Comparison of ENCODE assay signal across 38 cellular contexts in the genomic region with DNA sequence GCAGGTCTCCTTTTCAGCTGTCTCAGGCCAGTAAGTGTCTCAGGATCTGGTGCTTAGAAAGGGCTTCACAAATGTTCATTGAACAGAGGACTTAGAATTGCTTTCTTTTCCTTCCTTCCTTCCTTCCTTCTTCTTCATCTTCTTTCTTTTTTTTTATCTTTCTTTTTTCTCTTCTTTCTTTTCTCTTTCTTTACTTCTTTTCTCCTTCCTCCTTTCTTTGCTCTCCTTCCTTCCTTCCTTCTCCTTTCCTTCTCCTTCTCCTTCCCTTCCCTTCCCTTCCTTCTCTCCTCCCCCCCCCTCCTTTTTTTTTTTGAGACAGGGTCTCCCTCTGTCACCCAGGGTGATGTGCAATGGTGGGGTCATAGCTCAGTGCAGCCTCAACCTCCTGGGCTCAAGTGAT. TPM values are rescaled to one million over a fixed set of nuclear protein-coding genes. Genes with fewer than 3 reads are reported as not detected.
"Had no signal": no experiment of that assay in that cellular context is flagged by ENCODE, and none has a peak within 500 bp of the region (broad histone marks: within the 10 kb centered on the region; RNA-seq: fewer than 3 reads in every experiment).

No MANE protein-coding gene starts in this region.

- H3K27me3 ChIP-seq: adrenal gland, body of pancreas, colonic mucosa had no signal

- FAIRE-seq: endometrium, endothelial cell of umbilical vein had no signal

- DNase-seq: activated CD4-positive, alpha-beta memory T cell treated with anti-CD3 and anti-CD28 coated beads, Interleukin-2, amount 10 ng/mL, durations not matched to agents 7 days and 5 days; activated CD4-positive, alpha-beta T cell treated with anti-CD3 and anti-CD28 coated beads for 36 hours; activated CD4-positive, alpha-beta T cell treated with anti-CD3 and anti-CD28 coated beads, Interleukin-2, amount 10 ng/mL, durations not matched to agents 7 days and 5 days; activated CD4-positive, alpha-beta T cell treated with anti-CD3 and anti-CD28 coated beads, Interleukin-2, amount 50 U/mL, for 4 hours; activated CD4-positive, CD25-positive, alpha-beta regulatory T cell; activated CD4-positive, CD25-positive, alpha-beta regulatory T cell treated with anti-CD3 and anti-CD28 coated beads, Interleukin-2, amount 50 U/mL, for 72 hours; activated CD8-positive, alpha-beta memory T cell treated with anti-CD3 and anti-CD28 coated beads, Interleukin-2, amount 50 U/mL, for 48 hours; activated effector memory CD4-positive, alpha-beta T cell treated with anti-CD3 and anti-CD28 coated beads, Interleukin-2, amount 50 U/mL, for 16 hours; activated naive CD4-positive, alpha-beta T cell treated with anti-CD3 and anti-CD28 coated beads for 36 hours; activated naive CD8-positive, alpha-beta T cell treated with anti-CD3 and anti-CD28 coated beads for 36 hours; activated naive CD8-positive, alpha-beta T cell treated with anti-CD3 and anti-CD28 coated beads, Interleukin-2, amount 50 U/mL, for 24 hours; activated T-cell treated with anti-CD3 and anti-CD28 coated beads for 4 hours; activated T-cell treated with anti-CD3 and anti-CD28 coated beads, Interleukin-2, amount 50 U/mL, for 4 hours; adrenal gland; amygdala; aorta; body of pancreas; caudate nucleus; colonic mucosa; effector CD8-positive, alpha-beta T cell; esophagus squamous epithelium; foreskin melanocyte; heart left ventricle; T-helper 1 cell; T-helper 17 cell; T1000 had no signal

- H3K36me3 ChIP-seq: adrenal gland, colonic mucosa, esophagus squamous epithelium, gastroesophageal sphincter, heart left ventricle had no signal

- ATAC-seq: activated CD4-positive, alpha-beta T cell treated with anti-CD3 and anti-CD28 coated beads for 36 hours; activated naive CD8-positive, alpha-beta T cell treated with anti-CD3 and anti-CD28 coated beads, Interleukin-2, amount 50 U/mL, for 24 hours; activated T-cell treated with anti-CD3 and anti-CD28 coated beads, Interleukin-2, amount 50 U/mL, for 4 hours; body of pancreas; gastroesophageal sphincter; heart left ventricle; T-helper 17 cell had no signal

- H3K36me3 Mint-ChIP-seq: activated naive CD4-positive, alpha-beta T cell treated with anti-CD3 and anti-CD28 coated beads, Interleukin-2, amount 50 U/mL, for 24 hours; activated naive CD8-positive, alpha-beta T cell treated with anti-CD3 and anti-CD28 coated beads for 36 hours had no signal

- H3K27ac ChIP-seq: adrenal gland, body of pancreas, colonic mucosa, epithelial cell of prostate, esophagus squamous epithelium, gastroesophageal sphincter, heart left ventricle had no signal

- H3K27me3 Mint-ChIP-seq: activated naive CD8-positive, alpha-beta T cell treated with anti-CD3 and anti-CD28 coated beads for 36 hours had no signal

- H3K4me1 Mint-ChIP-seq: activated CD4-positive, alpha-beta memory T cell treated with anti-CD3 and anti-CD28 coated beads, Interleukin-2, amount 10 ng/mL, durations not matched to agents 7 days and 5 days; activated CD4-positive, alpha-beta T cell treated with anti-CD3 and anti-CD28 coated beads for 36 hours; activated CD4-positive, alpha-beta T cell treated with anti-CD3 and anti-CD28 coated beads, Interleukin-2, amount 10 ng/mL, durations not matched to agents 7 days and 5 days; activated naive CD4-positive, alpha-beta T cell treated with anti-CD3 and anti-CD28 coated beads, Interleukin-2, amount 50 U/mL, for 24 hours; activated naive CD8-positive, alpha-beta T cell treated with anti-CD3 and anti-CD28 coated beads, Interleukin-2, amount 50 U/mL, for 24 hours had no signal

- H3K9me3 Mint-ChIP-seq: activated CD4-positive, alpha-beta memory T cell treated with anti-CD3 and anti-CD28 coated beads, Interleukin-2, amount 10 ng/mL, durations not matched to agents 7 days and 5 days; activated CD4-positive, alpha-beta T cell treated with anti-CD3 and anti-CD28 coated beads, Interleukin-2, amount 10 ng/mL, durations not matched to agents 7 days and 5 days; activated naive CD4-positive, alpha-beta T cell treated with anti-CD3 and anti-CD28 coated beads for 36 hours; activated naive CD4-positive, alpha-beta T cell treated with anti-CD3 and anti-CD28 coated beads, Interleukin-2, amount 50 U/mL, for 24 hours; activated naive CD8-positive, alpha-beta T cell treated with anti-CD3 and anti-CD28 coated beads, Interleukin-2, amount 50 U/mL, for 24 hours; activated T-cell treated with anti-CD3 and anti-CD28 coated beads, Interleukin-2, amount 50 U/mL, for 4 hours; activated T-helper 1 cell treated with anti-CD3 and anti-CD28 coated beads, Interleukin-12 subunit alpha, Interleukin-12 subunit beta, Interleukin-2, Interleukin-4 antibody, amounts not matched to agents 30 ng/mL and 10 ng/mL and 1 ng/mL, durations not matched to agents 14 hours and 24 hours and 36 hours; activated T-helper 2 cell treated with anti-CD3 and anti-CD28 coated beads, Interferon-gamma antibody, Interleukin-2, Interleukin-4, amounts not matched to agents 10 μg/mL and 5 μg/mL and 100 μg/mL, durations not matched to agents 14 hours and 24 hours and 36 hours; T-helper 2 cell treated with Interferon-gamma antibody and Interleukin-4, amounts not matched to agents 5 μg/mL and 100 μg/mL, for 36 hours had no signal

- H3K4me3 ChIP-seq: adrenal gland, body of pancreas, colonic mucosa, esophagus squamous epithelium, gastroesophageal sphincter, heart left ventricle had no signal

- H3K27ac Mint-ChIP-seq: activated CD4-positive, alpha-beta memory T cell treated with anti-CD3 and anti-CD28 coated beads, Interleukin-2, amount 10 ng/mL, durations not matched to agents 7 days and 5 days; activated CD4-positive, alpha-beta T cell treated with anti-CD3 and anti-CD28 coated beads for 36 hours; activated CD4-positive, alpha-beta T cell treated with anti-CD3 and anti-CD28 coated beads, Interleukin-2, amount 10 ng/mL, durations not matched to agents 7 days and 5 days; activated naive CD4-positive, alpha-beta T cell treated with anti-CD3 and anti-CD28 coated beads for 36 hours; activated naive CD4-positive, alpha-beta T cell treated with anti-CD3 and anti-CD28 coated beads, Interleukin-2, amount 50 U/mL, for 24 hours; activated naive CD8-positive, alpha-beta T cell treated with anti-CD3 and anti-CD28 coated beads for 36 hours; activated naive CD8-positive, alpha-beta T cell treated with anti-CD3 and anti-CD28 coated beads, Interleukin-2, amount 50 U/mL, for 24 hours; activated T-helper 1 cell treated with anti-CD3 and anti-CD28 coated beads, Interleukin-12 subunit alpha, Interleukin-12 subunit beta, Interleukin-2, Interleukin-4 antibody, amounts not matched to agents 30 ng/mL and 10 ng/mL and 1 ng/mL, durations not matched to agents 14 hours and 24 hours and 36 hours; activated T-helper 2 cell treated with anti-CD3 and anti-CD28 coated beads, Interferon-gamma antibody, Interleukin-2, Interleukin-4, amounts not matched to agents 10 μg/mL and 5 μg/mL and 100 μg/mL, durations not matched to agents 14 hours and 24 hours and 36 hours; T-helper 17 cell; T-helper 2 cell treated with Interferon-gamma antibody and Interleukin-4, amounts not matched to agents 5 μg/mL and 100 μg/mL, for 36 hours had no signal

- H3K4me1 ChIP-seq: adrenal gland, colonic mucosa had no signal

- H3K4me3 Mint-ChIP-seq: activated CD4-positive, alpha-beta memory T cell treated with anti-CD3 and anti-CD28 coated beads, Interleukin-2, amount 10 ng/mL, durations not matched to agents 7 days and 5 days; activated CD4-positive, alpha-beta T cell treated with anti-CD3 and anti-CD28 coated beads for 36 hours; activated CD4-positive, alpha-beta T cell treated with anti-CD3 and anti-CD28 coated beads, Interleukin-2, amount 10 ng/mL, durations not matched to agents 7 days and 5 days; activated naive CD4-positive, alpha-beta T cell treated with anti-CD3 and anti-CD28 coated beads for 36 hours; activated naive CD4-positive, alpha-beta T cell treated with anti-CD3 and anti-CD28 coated beads, Interleukin-2, amount 50 U/mL, for 24 hours; activated naive CD8-positive, alpha-beta T cell treated with anti-CD3 and anti-CD28 coated beads for 36 hours; activated naive CD8-positive, alpha-beta T cell treated with anti-CD3 and anti-CD28 coated beads, Interleukin-2, amount 50 U/mL, for 24 hours; activated T-cell treated with anti-CD3 and anti-CD28 coated beads, Interleukin-2, amount 50 U/mL, for 4 hours; activated T-helper 1 cell treated with anti-CD3 and anti-CD28 coated beads, Interleukin-12 subunit alpha, Interleukin-12 subunit beta, Interleukin-2, Interleukin-4 antibody, amounts not matched to agents 30 ng/mL and 10 ng/mL and 1 ng/mL, durations not matched to agents 14 hours and 24 hours and 36 hours; T-helper 17 cell; T-helper 2 cell treated with Interferon-gamma antibody and Interleukin-4, amounts not matched to agents 5 μg/mL and 100 μg/mL, for 36 hours had no signal

- H3K9me3 ChIP-seq: adrenal gland, body of pancreas, colonic mucosa, esophagus squamous epithelium, gastroesophageal sphincter, heart left ventricle had no signal

RNA-seq across cellular contexts. Expression of gene COL26A1, which starts 34.6 kb away (rescaled TPM):
- total RNA-seq: activated CD4-positive, alpha-beta memory T cell treated with anti-CD3 and anti-CD28 coated beads, Interleukin-2, amount 10 ng/mL, durations not matched to agents 7 days and 5 days; activated CD4-positive, alpha-beta T cell treated with anti-CD3 and anti-CD28 coated beads for 36 hours; activated CD4-positive, alpha-beta T cell treated with anti-CD3 and anti-CD28 coated beads, Interleukin-2, amount 10 ng/mL, durations not matched to agents 7 days and 5 days; activated naive CD4-positive, alpha-beta T cell treated with anti-CD3 and anti-CD28 coated beads for 36 hours; activated naive CD8-positive, alpha-beta T cell treated with anti-CD3 and anti-CD28 coated beads for 36 hours; activated T-helper 1 cell treated with anti-CD3 and anti-CD28 coated beads, Interleukin-12 subunit alpha, Interleukin-12 subunit beta, Interleukin-2, Interleukin-4 antibody, amounts not matched to agents 30 ng/mL and 10 ng/mL and 1 ng/mL, durations not matched to agents 14 hours and 24 hours and 36 hours; aorta; dermis microvascular lymphatic vessel endothelial cell; endothelial cell of umbilical vein; esophagus squamous epithelium; fibroblast of lung; fibroblast of villous mesenchyme; gastroesophageal sphincter; T-helper 17 cell had no signal
- polyA plus RNA-seq: aorta, endothelial cell of umbilical vein, esophagus, heart left ventricle had no signal
